In the genomic region with DNA sequence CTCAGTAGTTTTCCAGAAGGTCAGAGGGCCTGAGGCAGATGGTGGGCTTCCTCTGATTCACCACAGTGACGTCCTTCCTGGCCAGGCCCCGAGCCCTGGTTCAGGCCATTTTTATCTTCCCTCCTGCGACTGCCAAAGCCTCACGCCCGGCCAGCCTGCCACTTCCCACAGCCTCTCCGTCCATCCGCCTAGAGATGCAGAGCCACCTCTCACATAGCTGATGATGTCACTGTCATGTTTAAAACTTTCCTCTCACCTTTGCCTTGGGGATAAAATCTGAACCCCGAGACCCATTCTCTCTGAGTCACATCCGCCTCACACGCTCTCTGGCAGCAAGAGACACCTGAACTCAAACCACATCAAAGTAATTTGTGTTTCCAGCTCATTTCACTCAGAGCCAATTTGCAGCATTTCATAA, we compare ENCODE assay signal across 8 cellular contexts.
DNase-seq lines count a peak whose midpoint lies in the region; ATAC-seq and TF ChIP-seq lines count a peak whose summit lies in the region.

No MANE protein-coding gene starts in this region.

- WGBS in endodermal cell (ENCODE audit: insufficient coverage in 1 of 2, insufficient read length in 1 of 2), 2 experiments, result 86 to 100% methylated on average over 6 to 10 of the region's 10 CpGs
- 34% methylated on average over 10 of the region's 10 CpGs for WGBS in esophagus squamous epithelium, 2 donors

- H3K36me3 Mint-ChIP-seq in endodermal cell (ENCODE audit: low read depth), result no peaks in the 10 kb centered on the region

- H3K36me3 ChIP-seq in kidney epithelial cell (ENCODE audit: control insufficient read depth, insufficient read depth, low read length) (no peaks in the 10 kb centered on the region), endodermal cell (ENCODE audit: control insufficient read depth, insufficient read depth, low read length) (no peaks in the 10 kb centered on the region), esophagus squamous epithelium (no peaks in the 10 kb centered on the region)

- no peak for TF ChIP-seq POLR2A in esophagus squamous epithelium (IDR thresholded peaks at IDR 0.05)

- TF ChIP-seq CTCF in kidney epithelial cell (IDR thresholded peaks at IDR 0.05; ENCODE audit: insufficient read depth, low read length, poor library complexity, severe bottlenecking) (no peak), endodermal cell (conservative IDR thresholded peaks at IDR 0.05) (no peak), esophagus squamous epithelium (IDR thresholded peaks at IDR 0.05) (no peak)

- no peaks in the 10 kb centered on the region for H3K27me3 Mint-ChIP-seq in stimulated activated naive CD8-positive, alpha-beta T cell treated with anti-CD3 and anti-CD28 coated beads, Interleukin-15, amount 100 ng/mL, for 72 hours
- peaks cover 4% of the 10 kb centered on the region for H3K27me3 Mint-ChIP-seq in endodermal cell (ENCODE audit: insufficient read depth)

- H3K9me3 Mint-ChIP-seq in stimulated activated naive CD8-positive, alpha-beta T cell treated with anti-CD3 and anti-CD28 coated beads, Interleukin-15, amount 100 ng/mL, for 72 hours, result no peaks in the 10 kb centered on the region
- H3K9me3 Mint-ChIP-seq in endodermal cell, result no peaks in the 10 kb centered on the region

- H3K9me3 ChIP-seq in endodermal cell (ENCODE audit: control insufficient read depth, low read length), result no peaks in the 10 kb centered on the region
- no peaks in the 10 kb centered on the region for H3K9me3 ChIP-seq in esophagus squamous epithelium

- H3K4me1 ChIP-seq in endodermal cell (ENCODE audit: control insufficient read depth, insufficient read depth, low read length), result no peaks in the 10 kb centered on the region
- peaks cover 0 to 17% (median 0%) of the 10 kb centered on the region in 3 donors for H3K4me1 ChIP-seq in esophagus squamous epithelium

- H3K4me3 Mint-ChIP-seq in stimulated activated naive CD8-positive, alpha-beta T cell treated with anti-CD3 and anti-CD28 coated beads, Interleukin-15, amount 100 ng/mL, for 72 hours, result peak overlapping the region; percentile 67 to 71
- H3K4me3 Mint-ChIP-seq in endodermal cell, result no peak overlapping the region

- peaks cover 59% of the 10 kb centered on the region for H3K4me1 Mint-ChIP-seq in stimulated activated naive CD8-positive, alpha-beta T cell treated with anti-CD3 and anti-CD28 coated beads, Interleukin-15, amount 100 ng/mL, for 72 hours
- peaks cover 2% of the 10 kb centered on the region for H3K4me1 Mint-ChIP-seq in endodermal cell

- H3K27ac Mint-ChIP-seq in stimulated activated naive CD8-positive, alpha-beta T cell treated with anti-CD3 and anti-CD28 coated beads, Interleukin-15, amount 100 ng/mL, for 72 hours, result peak overlapping the region; percentile 88 to 92
- no peak overlapping the region for H3K27ac Mint-ChIP-seq in endodermal cell

- no peak overlapping the region for H3K27ac ChIP-seq in endodermal cell (ENCODE audit: low read depth, low read length)
- H3K27ac ChIP-seq in esophagus squamous epithelium, result peak overlapping the region in 2 of 4 donors; percentile 13 to 49

- DNase-seq in activated CD8-positive, alpha-beta memory T cell treated with anti-CD3 and anti-CD28 coated beads, Interleukin-2, amount 50 U/mL, for 1 hour (ENCODE audit: extremely low read depth), result peak; percentile 64
- DNase-seq in kidney epithelial cell (ENCODE audit: low read depth) (peak; percentile 37), DMS114 treated with DMSO at 0.1 percent for 48 hours (lab: John Stamatoyannopoulos, UW; ENCODE audit: unreplicated experiment) (no peak), endodermal cell (no peak), esophagus squamous epithelium (lab: John Stamatoyannopoulos, UW) (no peak)
- peak; percentile 77 to 87 for DNase-seq in stimulated activated naive CD8-positive, alpha-beta T cell treated with anti-CD3 and anti-CD28 coated beads, Interleukin-15, amount 100 ng/mL, for 72 hours

- H3K27me3 ChIP-seq in kidney epithelial cell (ENCODE audit: control insufficient read depth, insufficient read depth, low read length) (no peaks in the 10 kb centered on the region), endodermal cell (ENCODE audit: control insufficient read depth, insufficient read depth, low read length, poor library complexity, severe bottlenecking) (no peaks in the 10 kb centered on the region), esophagus squamous epithelium (no peaks in the 10 kb centered on the region)

- H3K4me3 ChIP-seq in kidney epithelial cell (ENCODE audit: low read depth, low read length), result no peak overlapping the region
- no peak overlapping the region for H3K4me3 ChIP-seq in endodermal cell (ENCODE audit: low read length)
- H3K4me3 ChIP-seq in esophagus squamous epithelium, result no peak overlapping the region

- peak; percentile 94 for ATAC-seq in GM19043 (IDR thresholded peaks at IDR 0.05; ENCODE audit: low read depth, unreplicated experiment)
- peak; percentile 96 for ATAC-seq in HG03342 (IDR thresholded peaks at IDR 0.05; ENCODE audit: unreplicated experiment)
- peak; percentile 96 for ATAC-seq in stimulated activated naive CD8-positive, alpha-beta T cell treated with anti-CD3 and anti-CD28 coated beads, Interleukin-15, amount 100 ng/mL, for 72 hours

- H3K9ac ChIP-seq in endodermal cell (ENCODE audit: extremely low read depth, low read length, poor library complexity, severe bottlenecking), result no peak overlapping the region

- intact Hi-C loops in esophagus squamous epithelium (cut with DNase I), result no loop called here

Comparison
In these comparisons a context has a peak if more than half of its experiments do, and no peak if none do; other contexts are left out.
1. DNase-seq: peak in activated CD8-positive, alpha-beta memory T cell treated with anti-CD3 and anti-CD28 coated beads, Interleukin-2, amount 50 U/mL, for 1 hour (single experiment), kidney epithelial cell (single experiment) and stimulated activated naive CD8-positive, alpha-beta T cell treated with anti-CD3 and anti-CD28 coated beads, Interleukin-15, amount 100 ng/mL, for 72 hours (2 of 2); none in DMS114 treated with DMSO at 0.1 percent for 48 hours (single experiment), endodermal cell (single experiment) and esophagus squamous epithelium (single experiment).
2. Peak in every context shown above with its lines, with median percentiles within 50 percentile points of each other: ATAC-seq.